Comparison of ENCODE assay signal across 18 cellular contexts in genomic region chr10:1576467-1577259, GRCh38.
DNase-seq lines count a peak whose midpoint lies in the region; ATAC-seq lines count a peak whose summit lies in the region.
"Had no signal": no experiment of that assay in that cellular context is flagged by ENCODE, and none has a peak within 500 bp of the region (broad histone marks: within the 10 kb centered on the region; RNA-seq: fewer than 3 reads in every experiment).

No MANE protein-coding gene starts in this region.

- peak overlapping the region; percentile 62; the same call in 1 of the 2 replicates for H3K9ac ChIP-seq in BLaER1
- no peak overlapping the region for H3K9ac ChIP-seq in Karpas-422 (ENCODE audit: low read length)

- DNase-seq in Karpas-422 (peak; percentile 58), islet precursor cell (peak; percentile 41), sciatic nerve (ENCODE audit: low spot score) (peak; percentile 39), A172 (ENCODE audit: low spot score) (no peak), ecto neural progenitor cell (ENCODE audit: low spot score) (no peak)
- DNase-seq: DMS79, KG1, NCI-H1048, NCI-H146, NCI-H2081, NCI-H774 had no signal

- H3K9me3 ChIP-seq in BLaER1 = no peaks in the 10 kb centered on the region
- H3K9me3 ChIP-seq in Karpas-422 (ENCODE audit: low read length) = no peaks in the 10 kb centered on the region
- H3K9me3 ChIP-seq: A549, Caco-2 had no signal

- H3K27ac ChIP-seq in BLaER1 = peak overlapping the region; percentile 92
- peak overlapping the region; percentile 33; the same call in 1 of the 2 replicates for H3K27ac ChIP-seq in Karpas-422 (ENCODE audit: low read length)
- H3K27ac ChIP-seq: A549 had no signal

- H3K36me3 ChIP-seq in BLaER1 (no peaks in the 10 kb centered on the region), Karpas-422 (ENCODE audit: insufficient read depth, low read length) (no peaks in the 10 kb centered on the region)

- ATAC-seq in sciatic nerve = no peak
- ATAC-seq in GM19452 (IDR thresholded peaks at IDR 0.05; ENCODE audit: unreplicated experiment) = no peak
- no peak for ATAC-seq in HG03039 (IDR thresholded peaks at IDR 0.05; ENCODE audit: unreplicated experiment)
- ATAC-seq: HepG2, Right ventricle myocardium inferior had no signal

- intact Hi-C loops in sciatic nerve (cut with DNase I) = no loop called here

- no peak overlapping the region for H2AFZ ChIP-seq in Karpas-422 (ENCODE audit: low read length)

- no peaks in the 10 kb centered on the region for H3K9me2 ChIP-seq in Karpas-422 (replicated peaks; ENCODE audit: insufficient read depth, low read length)

- H3K4me3 ChIP-seq in BLaER1 (peak overlapping the region; percentile 37; the same call in 1 of the 2 replicates), Karpas-422 (ENCODE audit: low read length) (no peak overlapping the region)
- H3K4me3 ChIP-seq: A549 had no signal

- H3K4me1 ChIP-seq in BLaER1 (peaks cover 100% of the 10 kb centered on the region), Karpas-422 (ENCODE audit: low read length) (peaks cover 43% of the 10 kb centered on the region)
- H3K4me1 ChIP-seq: A549, Caco-2 had no signal

- H4K20me1 ChIP-seq in BLaER1 (peaks cover 19% of the 10 kb centered on the region; the same call in 1 of the 2 replicates), Karpas-422 (ENCODE audit: insufficient read depth, low read depth, low read length) (no peaks in the 10 kb centered on the region)

- peak overlapping the region; percentile 93 for H3K4me2 ChIP-seq in BLaER1
- H3K4me2 ChIP-seq in Karpas-422 (ENCODE audit: low read depth, low read length, poor library complexity, severe bottlenecking) = no peak overlapping the region
- H3K4me2 ChIP-seq: A549 had no signal

- H3K27me3 ChIP-seq in BLaER1 (no peaks in the 10 kb centered on the region), Karpas-422 (ENCODE audit: low read length) (no peaks in the 10 kb centered on the region)

- no peaks in the 10 kb centered on the region for H3K79me2 ChIP-seq in Karpas-422 (ENCODE audit: low read length)

Comparison
In these comparisons a context has a peak if more than half of its experiments do, and no peak if none do; other contexts are left out.
1. DNase-seq: peak in Karpas-422 (single experiment), islet precursor cell (single experiment) and sciatic nerve (single experiment); none in A172 (single experiment) and ecto neural progenitor cell (single experiment).